ENCODE assay signal across 18 cellular contexts in the genomic region with DNA sequence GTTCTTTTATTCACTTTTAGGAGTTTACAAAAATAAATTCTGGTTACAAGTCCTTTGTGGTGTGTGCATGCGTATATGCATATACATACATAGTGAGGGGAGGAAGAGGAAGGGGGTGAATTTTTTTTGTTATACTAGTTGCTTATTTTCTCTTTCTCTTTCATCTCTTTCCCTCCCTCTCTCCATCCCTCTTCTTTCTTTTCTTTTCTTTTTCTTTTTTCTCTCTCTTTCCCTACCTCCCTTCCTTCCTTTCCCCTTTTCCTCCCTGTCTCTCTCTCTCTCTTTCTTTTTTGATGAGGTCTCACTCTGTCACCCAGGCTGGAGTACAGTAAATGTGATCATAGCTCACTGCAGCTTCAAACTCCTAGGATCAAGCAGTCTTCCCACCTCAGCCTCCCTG. TPM values are rescaled to one million over a fixed set of nuclear protein-coding genes. Genes with fewer than 3 reads are reported as not detected.
DNase-seq lines count a peak whose midpoint lies in the region; ATAC-seq, FAIRE-seq and TF ChIP-seq lines count a peak whose summit lies in the region.
"Had no signal": no experiment of that assay in that cellular context is flagged by ENCODE, and none has a peak within 500 bp of the region (broad histone marks: within the 10 kb centered on the region; RNA-seq: fewer than 3 reads in every experiment).

No MANE protein-coding gene starts in this region.

- no peaks in the 10 kb centered on the region for H3K9me3 Mint-ChIP-seq in T-helper 1 cell treated with Interleukin-12 subunit alpha and Interleukin-12 subunit beta and Interleukin-4 antibody, amounts not matched to agents 30 μg/mL and 1 μg/mL, for 36 hours
- no peaks in the 10 kb centered on the region for H3K9me3 Mint-ChIP-seq in CD8-positive, alpha-beta memory T cell
- H3K9me3 Mint-ChIP-seq in natural killer cell treated with Interleukin-12 subunit alpha and Interleukin-12 subunit beta and Interleukin-15 and Interleukin-18, amount 100 ng/mL, for 72 hours = no peaks in the 10 kb centered on the region

- POLR2A ChIA-PET in CD8-positive, alpha-beta memory T cell (lab: Charles Lee) = no interaction called here
- POLR2A ChIA-PET in GM12878 (lab: Charles Lee) = no interaction called here

- CTCF ChIA-PET in CD8-positive, alpha-beta memory T cell (lab: Charles Lee) = no interaction called here
- CTCF ChIA-PET in GM12878 (lab: Yijun Ruan, JAX) = no interaction called here

- H3K27ac Mint-ChIP-seq in T-helper 1 cell treated with Interleukin-12 subunit alpha and Interleukin-12 subunit beta and Interleukin-4 antibody, amounts not matched to agents 30 μg/mL and 1 μg/mL, for 36 hours = peak overlapping the region; percentile 32
- H3K27ac Mint-ChIP-seq in CD8-positive, alpha-beta memory T cell = peak overlapping the region in 6 of 8 donors; percentile 5 to 84 (median 69)
- H3K27ac Mint-ChIP-seq in natural killer cell treated with Interleukin-12 subunit alpha and Interleukin-12 subunit beta and Interleukin-15 and Interleukin-18, amount 100 ng/mL, for 72 hours = peak overlapping the region; percentile 3 to 73

- H3K9me3 ChIP-seq in CD8-positive, alpha-beta memory T cell (ENCODE audit: low read length) = no peaks in the 10 kb centered on the region
- no peaks in the 10 kb centered on the region for H3K9me3 ChIP-seq in GM12878 (replicated peaks; ENCODE audit: control insufficient read depth, insufficient read depth, low read length)
- H3K9me3 ChIP-seq in colonic mucosa = no peaks in the 10 kb centered on the region
- H3K9me3 ChIP-seq in tibial artery = no peaks in the 10 kb centered on the region
- H3K9me3 ChIP-seq: BLaER1 had no signal

- TF ChIP-seq POLR2A in GM12878 (IDR thresholded peaks at IDR 0.05; ENCODE audit: low read depth, low read length) = no peak

- H3K36me3 Mint-ChIP-seq in T-helper 1 cell treated with Interleukin-12 subunit alpha and Interleukin-12 subunit beta and Interleukin-4 antibody, amounts not matched to agents 30 μg/mL and 1 μg/mL, for 36 hours (ENCODE audit: low read depth) = peaks cover 19% of the 10 kb centered on the region
- peaks cover 9 to 43% (median 10%) of the 10 kb centered on the region in 3 donors for H3K36me3 Mint-ChIP-seq in CD8-positive, alpha-beta memory T cell
- H3K36me3 Mint-ChIP-seq in natural killer cell treated with Interleukin-12 subunit alpha and Interleukin-12 subunit beta and Interleukin-15 and Interleukin-18, amount 100 ng/mL, for 72 hours = peaks cover 6% of the 10 kb centered on the region

- peaks cover 25% of the 10 kb centered on the region for H3K4me1 Mint-ChIP-seq in T-helper 1 cell treated with Interleukin-12 subunit alpha and Interleukin-12 subunit beta and Interleukin-4 antibody, amounts not matched to agents 30 μg/mL and 1 μg/mL, for 36 hours (ENCODE audit: low read depth)
- H3K4me1 Mint-ChIP-seq in CD8-positive, alpha-beta memory T cell = peaks cover 35 to 55% (median 42%) of the 10 kb centered on the region in 3 donors
- peaks cover 22 to 31% of the 10 kb centered on the region in 2 donors for H3K4me1 Mint-ChIP-seq in natural killer cell treated with Interleukin-12 subunit alpha and Interleukin-12 subunit beta and Interleukin-15 and Interleukin-18, amount 100 ng/mL, for 72 hours (ENCODE audit: low read depth in 2 of 2)

- H3K36me3 ChIP-seq in CD8-positive, alpha-beta memory T cell (ENCODE audit: insufficient read depth, low read length) = peaks cover 10% of the 10 kb centered on the region
- H3K36me3 ChIP-seq in GM12878 (ENCODE audit: control insufficient read depth in 2 of 2, insufficient read depth in 2 of 2, low read length in 1 of 2) (peaks cover 0 to 2% of the 10 kb centered on the region in 2 experiments; a peak in 3 of 4 replicates), colonic mucosa (no peaks in the 10 kb centered on the region), tibial artery (peaks cover 13 to 28% (median 20%) of the 10 kb centered on the region in 3 donors)

- FAIRE-seq in GM12878 (lab: Jason Lieb, UNC) = peak; percentile 57
- FAIRE-seq: GM12891 had no signal

- RAD21 ChIA-PET in GM12878 (lab: Charles Lee; ENCODE audit: unreplicated experiment) = no interaction called here

- no TSS peak for BruUV-seq in GM12878 (replicated peaks; lab: Mats Ljungman, UMichigan)

- no peak overlapping the region for H2AFZ ChIP-seq in GM12878 (ENCODE audit: control insufficient read depth, low read depth, low read length)

- intact Hi-C loops in GM12878 (cut with micrococcal nuclease; ENCODE audit: unreplicated experiment) (no loop called here), colonic mucosa (cut with DNase I) (no loop called here), tibial artery (cut with DNase I; ENCODE audit: low total_unique reads) (no loop called here)

- no peak overlapping the region for H3K4me3 ChIP-seq in CD8-positive, alpha-beta memory T cell (ENCODE audit: low read length)
- H3K4me3 ChIP-seq in GM12878 = no peak overlapping the region
- no peak overlapping the region for H3K4me3 ChIP-seq in colonic mucosa
- H3K4me3 ChIP-seq in tibial artery = no peak overlapping the region
- H3K4me3 ChIP-seq: BLaER1 had no signal

- no peaks in the 10 kb centered on the region for H3K27me3 Mint-ChIP-seq in T-helper 1 cell treated with Interleukin-12 subunit alpha and Interleukin-12 subunit beta and Interleukin-4 antibody, amounts not matched to agents 30 μg/mL and 1 μg/mL, for 36 hours (ENCODE audit: low read depth)
- H3K27me3 Mint-ChIP-seq in CD8-positive, alpha-beta memory T cell = no peaks in the 10 kb centered on the region
- H3K27me3 Mint-ChIP-seq in natural killer cell treated with Interleukin-12 subunit alpha and Interleukin-12 subunit beta and Interleukin-15 and Interleukin-18, amount 100 ng/mL, for 72 hours = no peaks in the 10 kb centered on the region

- peaks cover 20% of the 10 kb centered on the region for H3K4me1 ChIP-seq in CD8-positive, alpha-beta memory T cell (ENCODE audit: insufficient read depth, low read length)
- H3K4me1 ChIP-seq in GM12878 (ENCODE audit: control insufficient read depth, insufficient read depth, low read length) (no peaks in the 10 kb centered on the region), colonic mucosa (no peaks in the 10 kb centered on the region), tibial artery (peaks cover 0 to 11% (median 0%) of the 10 kb centered on the region in 4 donors)

- WGBS in GM12878 (ENCODE audit: insufficient coverage, insufficient replicate concordance, low lambda C conversion rate, missing lambda C conversion rate) = 100% methylated on average over 1 of the region's 1 CpG

- no peak overlapping the region for H3K27ac ChIP-seq in CD8-positive, alpha-beta memory T cell (ENCODE audit: low read depth, low read length)
- H3K27ac ChIP-seq in GM12878 (ENCODE audit: control insufficient read depth, insufficient read depth) (no peak overlapping the region), colonic mucosa (no peak overlapping the region), tibial artery (no peak overlapping the region)
- H3K27ac ChIP-seq: 22Rv1, BLaER1, KMS-11 had no signal

- H4K20me1 ChIP-seq in GM12878 (ENCODE audit: control insufficient read depth, insufficient read depth) = no peaks in the 10 kb centered on the region

- TF ChIP-seq EP300 in GM12878 (IDR thresholded peaks at IDR 0.05; ENCODE audit: borderline replicate concordance in 1 of 2, control insufficient read depth in 1 of 2, low read depth in 2 of 2, low read length in 2 of 2) = no peak

- TF ChIP-seq CTCF in GM12878 (IDR thresholded peaks at IDR 0.05 in 2 of 3, conservative IDR thresholded peaks at IDR 0.05 in 1 of 3; ENCODE audit: control insufficient read depth in 2 of 3, extremely low read depth in 1 of 3, insufficient read depth in 1 of 3, low read depth in 3 of 3, low read length in 3 of 3) = no peak
- TF ChIP-seq CTCF in colonic mucosa (IDR thresholded peaks at IDR 0.05) = no peak
- TF ChIP-seq CTCF in tibial artery (IDR thresholded peaks at IDR 0.05) = no peak

- ATAC-seq in GM12878 (no peak), HG03139 (IDR thresholded peaks at IDR 0.05; ENCODE audit: unreplicated experiment) (no peak)
- ATAC-seq in natural killer cell treated with Interleukin-12 subunit alpha and Interleukin-12 subunit beta and Interleukin-15 and Interleukin-18, amount 100 ng/mL, for 72 hours = no peak
- ATAC-seq: PC-3 had no signal

- H3K27me3 ChIP-seq in CD8-positive, alpha-beta memory T cell (ENCODE audit: insufficient read depth, low read length, poor library complexity, severe bottlenecking) = no peaks in the 10 kb centered on the region
- H3K27me3 ChIP-seq in GM12878 (replicated peaks in 1 of 2; ENCODE audit: control insufficient read depth in 2 of 2, insufficient read depth in 2 of 2, low read length in 1 of 2) = no peaks in the 10 kb centered on the region
- H3K27me3 ChIP-seq in colonic mucosa = no peaks in the 10 kb centered on the region
- no peaks in the 10 kb centered on the region for H3K27me3 ChIP-seq in tibial artery
- H3K27me3 ChIP-seq: BLaER1 had no signal

- in situ Hi-C loops in GM12878 (cut with MboI) = no loop called here

- no peak for DNase-seq in T-helper 1 cell
- no peak for DNase-seq in CD8-positive, alpha-beta memory T cell
- no peak for DNase-seq in GM12878 (ENCODE audit: low read depth, low spot score)
- no peak for DNase-seq in natural killer cell treated with Interleukin-12 subunit alpha and Interleukin-12 subunit beta and Interleukin-15 and Interleukin-18, amount 100 ng/mL, for 72 hours (ENCODE audit: low spot score)
- no peak for DNase-seq in colonic mucosa
- no peak for DNase-seq in tibial artery
- DNase-seq: DND-41, GDM1, NCI-H1436, NCI-H2029 treated with DMSO at 0.1 percent for 48 hours, NCI-H82, PC-3 had no signal

- no peak overlapping the region for H3K4me2 ChIP-seq in GM12878 (ENCODE audit: control insufficient read depth, insufficient read depth)
- H3K4me2 ChIP-seq: BLaER1, KMS-11 had no signal

- SMC1A ChIA-PET in GM12878 (lab: Charles Lee; ENCODE audit: uncharacterized antibody, unreplicated experiment) = interaction anchor here (0.7 kb wide), 1 partner anchor 119 kb away, joined by 4 read pairs; no protein-coding TSS in a partner anchor

- H3K9ac ChIP-seq in GM12878 (ENCODE audit: control insufficient read depth, insufficient read depth, low read length) (no peak overlapping the region), colonic mucosa (ENCODE audit: low read depth in 2 of 2, low read length in 2 of 2) (no peak overlapping the region)
- H3K9ac ChIP-seq: BLaER1, KMS-11 had no signal

- peaks cover 8% of the 10 kb centered on the region for H3K79me2 ChIP-seq in GM12878 (ENCODE audit: control insufficient read depth, insufficient read depth, low read length)

- no peak for TF ChIP-seq RAD21 in GM12878 (IDR thresholded peaks at IDR 0.05; ENCODE audit: insufficient read depth, low read depth, low read length)

- no peak overlapping the region for H3K4me3 Mint-ChIP-seq in T-helper 1 cell treated with Interleukin-12 subunit alpha and Interleukin-12 subunit beta and Interleukin-4 antibody, amounts not matched to agents 30 μg/mL and 1 μg/mL, for 36 hours
- peak overlapping the region in 3 of 7 donors; percentile 13 to 24 (median 13) for H3K4me3 Mint-ChIP-seq in CD8-positive, alpha-beta memory T cell
- H3K4me3 Mint-ChIP-seq in natural killer cell treated with Interleukin-12 subunit alpha and Interleukin-12 subunit beta and Interleukin-15 and Interleukin-18, amount 100 ng/mL, for 72 hours = no peak overlapping the region

RNA-seq across cellular contexts. Expression of a gene that starts 14.1 kb away (rescaled TPM):
- 10 to 100 TPM; 49.7 to 55.9 TPM for total RNA-seq in CD8-positive, alpha-beta memory T cell
- 34.2 TPM for polyA plus RNA-seq in CD8-positive, alpha-beta memory T cell
- 44.6 and 52.6 TPM in 2 replicates for total RNA-seq in GM12878 (2013; cell fraction: nucleolus; rRNA removed)
- total RNA-seq in GM12878 (2014; rRNA removed) (47.0 and 52.6 TPM in 2 replicates), GM12878 (2014; rRNA removed; fragmentation: Illumina TruSeq; extraction: Trizol) (22.0 and 24.2 TPM in 2 replicates), GM12878 (2021) (49.4 and 49.7 TPM in 2 replicates), colonic mucosa (10 to 100 TPM; 34.1 to 55.9 TPM)
- 11.0 TPM for polyA plus RNA-seq in GM12878 (2011; ENCODE audit: low read depth)
- polyA plus RNA-seq in GM12878 (2011; rRNA removed) (13.4 and 22.9 TPM in 2 replicates), GM12878 (2014; fragmentation: Illumina TruSeq; extraction: Trizol) (5.1 and 17.6 TPM in 2 replicates), GM12878 (2014; fragmentation: Nextera tagmentation; extraction: Ambion mirVana) (1 to 10 TPM in 1 of 2 experiments, under 1 TPM in 1; 0.29 to 1.6 TPM), GM12878 (2014; rRNA removed) (47.8 and 55.8 TPM in 2 replicates), GM12878 (2016; fragmentation: Nextera tagmentation; extraction: Ambion mirVana) (10 to 100 TPM; 26.5 to 26.8 TPM)
- polyA plus RNA-seq in GM12878 (2011; cell fraction: cytosol; rRNA removed) = 23.8 and 35.3 TPM in 2 replicates
- 130 and 174 TPM in 2 replicates for polyA plus RNA-seq in GM12878 (2011; cell fraction: nucleus; rRNA removed)
- polyA plus RNA-seq in GM12878 (2012) = 23.1 and 25.0 TPM in 2 replicates
- 22.2 and 35.9 TPM in 2 replicates for polyA minus RNA-seq in GM12878 (2011; rRNA and poly(A)+ RNA removed)
- 10.4 and 12.7 TPM in 2 replicates for polyA minus RNA-seq in GM12878 (2011; cell fraction: cytosol; rRNA and poly(A)+ RNA removed)
- 21.9 and 35.7 TPM in 2 replicates for polyA minus RNA-seq in GM12878 (2011; cell fraction: nucleus; rRNA and poly(A)+ RNA removed)
- total RNA-seq in natural killer cell treated with Interleukin-12 subunit alpha and Interleukin-12 subunit beta and Interleukin-15 and Interleukin-18, amount 100 ng/mL, for 72 hours = 100 to 1,000 TPM in 1 of 2 donors, 10 to 100 TPM in 1; 61.1 to 100 TPM

RNA-seq across cellular contexts. Expression of a gene that starts 30.4 kb away (rescaled TPM):
- total RNA-seq in CD8-positive, alpha-beta memory T cell = 1 to 10 TPM; 3.9 to 4.3 TPM
- polyA plus RNA-seq in CD8-positive, alpha-beta memory T cell = 0.67 TPM
- 8.0 and 8.7 TPM in 2 replicates for total RNA-seq in GM12878 (2013; cell fraction: nucleolus; rRNA removed)
- total RNA-seq in GM12878 (2014; rRNA removed) (8.3 and 9.1 TPM in 2 replicates), GM12878 (2014; rRNA removed; fragmentation: Illumina TruSeq; extraction: Trizol) (3.2 and 3.6 TPM in 2 replicates), GM12878 (2021) (11.2 TPM in 2 replicates), colonic mucosa (1 to 10 TPM; 2.4 to 4.0 TPM)
- polyA plus RNA-seq in GM12878 (2011; ENCODE audit: low read depth) = 4.0 TPM
- polyA plus RNA-seq in GM12878 (2011; rRNA removed) (1.6 and 2.9 TPM in 2 replicates), GM12878 (2014; fragmentation: Illumina TruSeq; extraction: Trizol) (0.73 and 3.1 TPM in 2 replicates), GM12878 (2014; fragmentation: Nextera tagmentation; extraction: Ambion mirVana) (1 to 10 TPM in 1 of 2 experiments, under 1 TPM in 1; 0.72 to 2.3 TPM), GM12878 (2014; rRNA removed) (11.3 and 13.0 TPM in 2 replicates), GM12878 (2016; fragmentation: Nextera tagmentation; extraction: Ambion mirVana) (10 to 100 TPM in 1 of 2 experiments, 1 to 10 TPM in 1; 8.9 to 10.3 TPM)
- polyA plus RNA-seq in GM12878 (2011; cell fraction: cytosol; rRNA removed) = 5.7 and 6.5 TPM in 2 replicates
- 19.6 and 20.1 TPM in 2 replicates for polyA plus RNA-seq in GM12878 (2011; cell fraction: nucleus; rRNA removed)
- polyA plus RNA-seq in GM12878 (2012) = 15.7 and 17.4 TPM in 2 replicates
- 1.8 and 5.0 TPM in 2 replicates for polyA minus RNA-seq in GM12878 (2011; rRNA and poly(A)+ RNA removed)
- polyA minus RNA-seq in GM12878 (2011; cell fraction: cytosol; rRNA and poly(A)+ RNA removed) = 2.1 TPM in 2 replicates
- 4.0 and 5.3 TPM in 2 replicates for polyA minus RNA-seq in GM12878 (2011; cell fraction: nucleus; rRNA and poly(A)+ RNA removed)
- 1 to 10 TPM; 2.2 TPM for total RNA-seq in natural killer cell treated with Interleukin-12 subunit alpha and Interleukin-12 subunit beta and Interleukin-15 and Interleukin-18, amount 100 ng/mL, for 72 hours

RNA-seq across cellular contexts. Expression of a gene that starts 49.8 kb away (rescaled TPM):
- 10 to 100 TPM; 13.4 to 14.4 TPM for total RNA-seq in CD8-positive, alpha-beta memory T cell
- polyA plus RNA-seq in CD8-positive, alpha-beta memory T cell = 0.17 TPM
- 180 and 204 TPM in 2 replicates for total RNA-seq in GM12878 (2013; cell fraction: nucleolus; rRNA removed)
- total RNA-seq in GM12878 (2014; rRNA removed) (32.6 and 42.0 TPM in 2 replicates), GM12878 (2014; rRNA removed; fragmentation: Illumina TruSeq; extraction: Trizol) (19.8 and 21.8 TPM in 2 replicates), GM12878 (2021) (133 and 134 TPM in 2 replicates), colonic mucosa (100 to 1,000 TPM; 270 to 339 TPM)
- 25.4 TPM for polyA plus RNA-seq in GM12878 (2011; ENCODE audit: low read depth)
- polyA plus RNA-seq in GM12878 (2011; rRNA removed) (19.9 and 41.8 TPM in 2 replicates), GM12878 (2014; fragmentation: Illumina TruSeq; extraction: Trizol) (6.3 and 23.5 TPM in 2 replicates), GM12878 (2014; fragmentation: Nextera tagmentation; extraction: Ambion mirVana) (1 to 10 TPM in 1 of 2 experiments, under 1 TPM in 1; 0.68 to 4.5 TPM), GM12878 (2014; rRNA removed) (65.4 and 84.9 TPM in 2 replicates), GM12878 (2016; fragmentation: Nextera tagmentation; extraction: Ambion mirVana) (10 to 100 TPM; 69.3 to 80.0 TPM)
- polyA plus RNA-seq in GM12878 (2011; cell fraction: cytosol; rRNA removed) = 57.3 and 73.0 TPM in 2 replicates
- 319 and 335 TPM in 2 replicates for polyA plus RNA-seq in GM12878 (2011; cell fraction: nucleus; rRNA removed)
- polyA plus RNA-seq in GM12878 (2012) = 53.9 and 72.5 TPM in 2 replicates
- polyA minus RNA-seq in GM12878 (2011; rRNA and poly(A)+ RNA removed) = 52.2 and 84.0 TPM in 2 replicates
- polyA minus RNA-seq in GM12878 (2011; cell fraction: cytosol; rRNA and poly(A)+ RNA removed) = 54.8 and 57.2 TPM in 2 replicates
- polyA minus RNA-seq in GM12878 (2011; cell fraction: nucleus; rRNA and poly(A)+ RNA removed) = 57.8 and 74.9 TPM in 2 replicates
- total RNA-seq in natural killer cell treated with Interleukin-12 subunit alpha and Interleukin-12 subunit beta and Interleukin-15 and Interleukin-18, amount 100 ng/mL, for 72 hours = 1 to 10 TPM; 4.4 to 5.5 TPM
